Comparison of ENCODE assay signal across 9 cellular contexts in genomic region chr3:172808969-172809546, GRCh38. TPM values are rescaled to one million over a fixed set of nuclear protein-coding genes. Genes with fewer than 3 reads are reported as not detected.
DNase-seq lines count a peak whose midpoint lies in the region; ATAC-seq and TF ChIP-seq lines count a peak whose summit lies in the region.
"Had no signal": no experiment of that assay in that cellular context is flagged by ENCODE, and none has a peak within 500 bp of the region (broad histone marks: within the 10 kb centered on the region; RNA-seq: fewer than 3 reads in every experiment).

No MANE protein-coding gene starts in this region.

- no peaks in the 10 kb centered on the region for H3K27me3 Mint-ChIP-seq in type B pancreatic cell
- H3K27me3 Mint-ChIP-seq: T-cell had no signal

- H3K9me3 Mint-ChIP-seq in type B pancreatic cell = no peaks in the 10 kb centered on the region
- H3K9me3 Mint-ChIP-seq: T-cell had no signal

- H3K27me3 ChIP-seq in foreskin keratinocyte = no peaks in the 10 kb centered on the region

- no peak overlapping the region for H3K27ac ChIP-seq in foreskin keratinocyte

- TF ChIP-seq CTCF in foreskin keratinocyte (conservative IDR thresholded peaks at IDR 0.05) (peak; percentile 62), type B pancreatic cell (conservative IDR thresholded peaks at IDR 0.05) (peak; percentile 77)

- ATAC-seq in foreskin keratinocyte = peak; percentile 56
- no peak for ATAC-seq in GM19452 (IDR thresholded peaks at IDR 0.05; ENCODE audit: unreplicated experiment)
- ATAC-seq: T-cell had no signal

- H3K36me3 Mint-ChIP-seq in type B pancreatic cell = peaks cover 7% of the 10 kb centered on the region

- DNase-seq in GM04504 (ENCODE audit: low read depth) (peak; percentile 8), RPMI8226 (peak; percentile 53), foreskin keratinocyte (peak; percentile 7 to 27), type B pancreatic cell (ENCODE audit: extremely low spot score, unreplicated experiment) (no peak), D341Med (ENCODE audit: low spot score) (no peak), germinal center (ENCODE audit: low spot score) (no peak)
- peak; percentile 19 for DNase-seq in Jurkat, Clone E6-1 (ENCODE audit: low read depth, low spot score)

- no peaks in the 10 kb centered on the region for H3K4me1 Mint-ChIP-seq in type B pancreatic cell (ENCODE audit: unreplicated experiment)
- H3K4me1 Mint-ChIP-seq: T-cell had no signal

- no peaks in the 10 kb centered on the region for H3K4me1 ChIP-seq in foreskin keratinocyte

- H3K4me3 ChIP-seq in Jurkat, Clone E6-1 (ENCODE audit: low read length) = no peak overlapping the region

- H3K4me3 Mint-ChIP-seq in type B pancreatic cell = no peak overlapping the region
- H3K4me3 Mint-ChIP-seq: T-cell had no signal

- H3K27ac Mint-ChIP-seq in type B pancreatic cell = no peak overlapping the region
- H3K27ac Mint-ChIP-seq: T-cell had no signal

RNA-seq across cellular contexts. Expression of gene ECT2, which starts 58.5 kb away (rescaled TPM):
- polyA plus RNA-seq in Jurkat, Clone E6-1 (2012; ENCODE audit: insufficient read depth, insufficient read length) = 96.7 TPM
- total RNA-seq in foreskin keratinocyte = 54.5 and 63.0 TPM in 2 replicates
- 18.1 and 24.0 TPM in 2 replicates for polyA plus RNA-seq in foreskin keratinocyte
- total RNA-seq in type B pancreatic cell (ENCODE audit: low replicate concordance) = 19.6 and 45.1 TPM in 2 replicates

Comparison
In these comparisons a context has a peak if more than half of its experiments do, and no peak if none do; other contexts are left out.
1. DNase-seq: peak in GM04504 (single experiment), Jurkat, Clone E6-1 (single experiment), RPMI8226 (single experiment) and foreskin keratinocyte (2 of 2); none in type B pancreatic cell (single experiment), D341Med (single experiment) and germinal center (single experiment).